In the genomic region with DNA sequence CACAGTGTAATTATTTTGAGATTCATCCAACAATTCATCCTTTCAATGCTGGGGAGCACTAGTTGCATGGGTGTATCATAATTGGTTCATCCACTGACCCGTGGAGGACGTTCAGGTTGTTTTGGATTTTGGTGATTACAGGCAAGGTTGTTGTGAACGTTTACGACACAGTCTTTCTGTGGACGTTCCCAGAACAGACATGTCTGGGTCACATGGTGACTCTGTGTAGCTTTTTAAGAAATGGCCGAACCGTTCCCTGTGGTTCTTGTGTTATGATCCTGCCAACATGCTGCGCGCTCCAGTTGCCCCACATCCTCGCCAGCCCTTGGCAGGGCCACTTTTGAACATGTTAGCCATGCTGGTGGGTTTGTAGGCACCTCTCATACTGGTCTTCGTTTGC, we compare ENCODE assay signal across 16 cellular contexts. TPM values are rescaled to one million over a fixed set of nuclear protein-coding genes. Genes with fewer than 3 reads are reported as not detected.
"Had no signal": no experiment of that assay in that cellular context is flagged by ENCODE, and none has a peak within 500 bp of the region (broad histone marks: within the 10 kb centered on the region; RNA-seq: fewer than 3 reads in every experiment).

No MANE protein-coding gene starts in this region.

- H3K4me3 ChIP-seq: heart left ventricle, lung, right atrium auricular region, SK-N-MC, upper lobe of right lung had no signal

- DNase-seq: activated T-cell treated with anti-CD3 and anti-CD28 coated beads, Interleukin-2, amount 50 U/mL, for 1 hour; cerebellar nuclear complex; dermis blood vessel endothelial cell; left cardiac atrium; small intestine; stimulated activated CD4-positive, alpha-beta T cell treated with anti-CD3 and anti-CD28 coated beads, Interleukin-4, amount 100 ng/mL, for 4 hours; stimulated activated CD8-positive, alpha-beta memory T cell treated with anti-CD3 and anti-CD28 coated beads, Interleukin-4, amount 100 ng/mL, for 48 hours; stimulated activated naive CD8-positive, alpha-beta T cell treated with anti-CD3 and anti-CD28 coated beads, Interleukin-15, Interleukin-2, amounts not matched to agents 100 U/mL and 50 U/mL, for 24 hours; T1000 had no signal

- FAIRE-seq: frontal cortex, small intestine had no signal

- H3K36me3 ChIP-seq: heart left ventricle, right atrium auricular region, upper lobe of right lung had no signal

- H3K9me3 ChIP-seq: heart left ventricle, right atrium auricular region, upper lobe of right lung had no signal

- ATAC-seq: heart left ventricle, left cardiac atrium, upper lobe of right lung had no signal

- H3K27ac ChIP-seq: heart left ventricle, right atrium auricular region, SK-N-MC, upper lobe of right lung had no signal

RNA-seq across cellular contexts. Expression of gene C13orf46, which starts 41.8 kb away (rescaled TPM):
- total RNA-seq: epithelial cell of proximal tubule had no signal
